ENCODE assay signal across 8 cellular contexts in genomic region chr22:17785185-17786184, GRCh38. TPM values are rescaled to one million over a fixed set of nuclear protein-coding genes. Genes with fewer than 3 reads are reported as not detected.
A peak's percentile ranks its signal among the peaks of the same experiment; 100 is the strongest.
DNase-seq lines count a peak whose midpoint lies in the region; ATAC-seq and TF ChIP-seq lines count a peak whose summit lies in the region.

No MANE protein-coding gene starts in this region.

- no peak overlapping the region for H2AFZ ChIP-seq in OCI-LY7 (ENCODE audit: low read length)

- no TSS peak for BruUV-seq in OCI-LY7 (replicated peaks; lab: Mats Ljungman, UMichigan)

- H3K4me2 ChIP-seq in OCI-LY7 (ENCODE audit: low read length), result no peak overlapping the region

- H3K9me2 ChIP-seq in OCI-LY7 (ENCODE audit: insufficient read depth, low read length), result no peaks in the 10 kb centered on the region

- POLR2A ChIA-PET in OCI-LY7 (lab: Charles Lee), result interaction anchor here (0.6 to 2.5 kb wide), 8 partner anchors 11 to 291 kb away, joined by 3 to 6 read pairs (median 3); no protein-coding TSS in a partner anchor

- ATAC-seq in gastroesophageal sphincter, result peak; percentile 61
- ATAC-seq in gastrocnemius medialis, result peak; percentile 34 to 40
- ATAC-seq in HG02970 (IDR thresholded peaks at IDR 0.05; ENCODE audit: low FRiP score, unreplicated experiment), result no peak

- H4K20me1 ChIP-seq in OCI-LY7 (ENCODE audit: insufficient read depth, low read length), result no peaks in the 10 kb centered on the region

- H3K4me1 ChIP-seq in OCI-LY7 (ENCODE audit: insufficient read depth, low read length, poor library complexity, severe bottlenecking), result peaks cover 22% of the 10 kb centered on the region
- peaks cover 0 to 45% (median 2%) of the 10 kb centered on the region in 3 donors for H3K4me1 ChIP-seq in gastroesophageal sphincter
- H3K4me1 ChIP-seq in gastrocnemius medialis, result peaks cover 22 to 29% of the 10 kb centered on the region in 2 donors

- in situ Hi-C loops in gastrocnemius medialis (cut with MboI; ENCODE audit: low sequenced_read_pairs in 4 of 4), result no loop called here

- H3K27me3 ChIP-seq in gastroesophageal sphincter, result peaks cover 6% of the 10 kb centered on the region
- no peaks in the 10 kb centered on the region for H3K27me3 ChIP-seq in gastrocnemius medialis

- peak overlapping the region; percentile 19 for H3K27ac ChIP-seq in OCI-LY7 (ENCODE audit: low read depth, low read length, poor library complexity, severe bottlenecking)
- peak overlapping the region in 2 of 4 donors; percentile 65 to 71 for H3K27ac ChIP-seq in gastroesophageal sphincter
- peak overlapping the region; percentile 85 to 94 (median 90) for H3K27ac ChIP-seq in gastrocnemius medialis

- intact Hi-C loops in OCI-LY7 (cut with micrococcal nuclease; ENCODE audit: unreplicated experiment), result loop anchor here (1.0 kb wide), 1 partner anchor 43 kb away; no protein-coding TSS in a partner anchor
- intact Hi-C loops in gastrocnemius medialis (cut with DNase I; ENCODE audit: low total_unique reads), result loop anchor here (1.0 to 10.0 kb wide), 6 partner anchors 23 to 711 kb away; partner anchors contain the start of genes ATP6V1E1 and BCL2L13

- TF ChIP-seq POLR2A in gastroesophageal sphincter (IDR thresholded peaks at IDR 0.05) (no peak), gastrocnemius medialis (IDR thresholded peaks at IDR 0.05) (no peak)

- no peak for TF ChIP-seq EP300 in gastroesophageal sphincter (IDR thresholded peaks at IDR 0.05)

- H3K4me3 ChIP-seq in OCI-LY7 (ENCODE audit: low read depth, low read length, poor library complexity, severe bottlenecking) (no peak overlapping the region), gastroesophageal sphincter (no peak overlapping the region), gastrocnemius medialis (no peak overlapping the region)

- DNase-seq in NCI-H146 (lab: John Stamatoyannopoulos, UW) (peak; percentile 24), NCI-H146 treated with DMSO at 0.1 percent for 48 hours (lab: John Stamatoyannopoulos, UW; ENCODE audit: unreplicated experiment) (no peak), OCI-LY7 (ENCODE audit: low spot score) (peak; percentile 79), activated T-helper 1 cell treated with Interleukin-2 at 50 U/mL for 16 hours (ENCODE audit: low read depth) (peak; percentile 44), gastrocnemius medialis (peak; percentile 63 to 85), mesenteric fat pad (ENCODE audit: low spot score) (no peak)

- CTCF ChIA-PET in OCI-LY7 (lab: Charles Lee; ENCODE audit: unreplicated experiment), result interaction anchor here (0.5 to 2.4 kb wide), 6 partner anchors 10 to 227 kb away, joined by 3 to 11 read pairs (median 4); no protein-coding TSS in a partner anchor

- H3K79me2 ChIP-seq in OCI-LY7 (ENCODE audit: insufficient read depth, low read depth, low read length), result no peaks in the 10 kb centered on the region

- TF ChIP-seq CTCF in OCI-LY7 (conservative IDR thresholded peaks at IDR 0.05; ENCODE audit: low read length), result peak; percentile 82
- peak in 3 of 4 experiments; percentile 61 to 74 (median 73) for TF ChIP-seq CTCF in gastroesophageal sphincter (IDR thresholded peaks at IDR 0.05)
- peak; percentile 50 to 85 (median 68) for TF ChIP-seq CTCF in gastrocnemius medialis (IDR thresholded peaks at IDR 0.05 in 4 of 5, conservative IDR thresholded peaks at IDR 0.05 in 1 of 5)

- H3K9me3 ChIP-seq in OCI-LY7 (ENCODE audit: low read length), result no peaks in the 10 kb centered on the region
- H3K9me3 ChIP-seq in gastroesophageal sphincter, result no peaks in the 10 kb centered on the region
- H3K9me3 ChIP-seq in gastrocnemius medialis, result no peaks in the 10 kb centered on the region

- H3K36me3 ChIP-seq in OCI-LY7 (ENCODE audit: insufficient read depth, low read length) (peaks cover 27% of the 10 kb centered on the region), gastroesophageal sphincter (peaks cover 0 to 29% of the 10 kb centered on the region in 2 donors), gastrocnemius medialis (peaks cover 0 to 12% of the 10 kb centered on the region in 2 donors)

- WGBS in gastroesophageal sphincter (ENCODE audit: low coverage in 1 of 2), 2 donors, result 75 to 92% methylated on average over 4 to 6 of the region's 37 CpGs

RNA-seq across cellular contexts. Expression of gene BID, which starts 11.2 kb away (rescaled TPM):
- total RNA-seq in OCI-LY7 (2014; rRNA removed; shearing (Covaris generic)), result 59.9 and 87.8 TPM in 2 replicates
- 51.9 and 60.3 TPM in 2 replicates for total RNA-seq in OCI-LY7 (2022)
- total RNA-seq in gastroesophageal sphincter, result 10 to 100 TPM in 3 of 4 donors, 1 to 10 TPM in 1; 5.9 to 34.5 (median 21.4) TPM
- 10 to 100 TPM in 2 of 4 donors, 1 to 10 TPM in 2; 5.1 to 23.7 (median 9.8) TPM for total RNA-seq in gastrocnemius medialis
- 30.6 TPM for total RNA-seq in mesenteric fat pad

Comparison
In these comparisons a context has a peak if more than half of its experiments do, and no peak if none do; other contexts are left out.
1. DNase-seq: peak in NCI-H146 (single experiment), OCI-LY7 (single experiment), activated T-helper 1 cell treated with Interleukin-2 at 50 U/mL for 16 hours (single experiment) and gastrocnemius medialis (2 of 2); none in NCI-H146 treated with DMSO at 0.1 percent for 48 hours (single experiment) and mesenteric fat pad (single experiment).
2. Peak in every context shown above with its lines, with median percentiles within 50 percentile points of each other: CTCF ChIP-seq.